In the genomic region with DNA sequence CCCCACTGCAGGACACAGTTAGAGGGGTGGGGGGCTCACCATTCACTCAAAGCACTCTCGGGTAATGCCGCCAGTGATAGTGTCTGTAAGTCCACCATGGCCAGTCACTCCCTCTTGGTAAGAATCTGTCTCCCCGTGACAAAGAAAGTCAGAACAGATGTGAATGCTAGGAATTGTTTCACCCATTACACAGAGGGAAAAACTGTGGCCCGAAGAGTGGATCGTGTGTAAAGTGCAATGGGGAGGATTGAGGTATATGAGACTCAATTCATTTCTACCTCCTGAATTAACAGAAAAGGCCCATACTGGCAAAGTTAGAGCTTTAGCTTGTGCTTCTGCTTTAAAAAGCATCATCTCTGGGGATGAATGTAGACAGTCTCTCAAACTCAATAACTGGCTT, we compare ENCODE assay signal across 38 cellular contexts. TPM values are rescaled to one million over a fixed set of nuclear protein-coding genes. Genes with fewer than 3 reads are reported as not detected.
"Had no signal": no experiment of that assay in that cellular context is flagged by ENCODE, and none has a peak within 500 bp of the region (broad histone marks: within the 10 kb centered on the region; RNA-seq: fewer than 3 reads in every experiment).

No MANE protein-coding gene starts in this region.

- H3K9me3 ChIP-seq: MG63 had no signal

- H3K36me3 ChIP-seq: MG63 had no signal

- H3K4me2 ChIP-seq: KMS-11 had no signal

- H3K27ac ChIP-seq: KMS-11 had no signal

- DNase-seq: Karpas-422, Kasumi-1, MG63, MM.1S, MV-4-11, NCI-H1092, NCI-H1092 treated with DMSO at 0.1 percent for 48 hours, NCI-H1105, NCI-H1105 treated with DMSO at 0.1 percent for 48 hours, NCI-H1417 treated with DMSO at 0.1 percent for 48 hours, NCI-H1436, NCI-H1436 treated with DMSO at 0.1 percent for 48 hours, NCI-H146, NCI-H1694, NCI-H1694 treated with DMSO at 0.1 percent for 48 hours, NCI-H187, NCI-H187 treated with DMSO at 0.1 percent for 48 hours, NCI-H1930, NCI-H2029, NCI-H2029 treated with DMSO at 0.1 percent for 48 hours, NCI-H2081, NCI-H2081 treated with DMSO at 0.1 percent for 48 hours, NCI-H2107, NCI-H2171, NCI-H2171 treated with DMSO at 0.1 percent for 48 hours, NCI-H2227 treated with DMSO at 0.1 percent for 48 hours, NCI-H226, NCI-H345, NCI-H446, NCI-H446 treated with DMSO at 0.1 percent for 48 hours, NCI-H510A, NCI-H510A treated with DMSO at 0.1 percent for 48 hours, NCI-H524 had no signal

- H3K4me3 ChIP-seq: MG63 had no signal

- H3K9ac ChIP-seq: KMS-11 had no signal

RNA-seq across cellular contexts. Expression of a gene that starts 17.5 kb away (rescaled TPM):
- total RNA-seq: LHCN-M2, M059J, MCF 10A, NCI-H460 had no signal
